16 cellular contexts compared by ENCODE assay signal in the genomic region with DNA sequence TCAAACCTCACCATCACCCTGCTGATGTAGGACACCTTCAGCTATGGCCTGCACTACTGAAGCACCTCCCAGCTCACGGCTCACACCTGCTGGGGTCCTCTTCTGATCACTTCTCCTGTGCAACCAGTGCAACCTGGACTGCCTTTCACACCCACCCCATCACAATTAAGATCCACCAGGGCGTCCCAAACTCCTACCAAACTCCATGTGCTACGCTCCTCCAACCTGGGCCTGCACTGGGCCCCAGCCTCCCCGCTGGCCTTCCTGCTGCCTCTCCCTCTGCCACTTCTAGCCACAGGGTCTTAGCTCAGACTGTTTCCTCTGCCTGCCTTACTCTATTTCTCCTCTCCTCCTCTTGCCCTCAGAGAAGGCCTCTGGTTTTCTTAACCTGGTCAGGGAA. TPM values are rescaled to one million over a fixed set of nuclear protein-coding genes. Genes with fewer than 3 reads are reported as not detected.
DNase-seq lines count a peak whose midpoint lies in the region; ATAC-seq, FAIRE-seq and TF ChIP-seq lines count a peak whose summit lies in the region.
"Had no signal": no experiment of that assay in that cellular context is flagged by ENCODE, and none has a peak within 500 bp of the region (broad histone marks: within the 10 kb centered on the region; RNA-seq: fewer than 3 reads in every experiment).

No MANE protein-coding gene starts in this region.

- POLR2A ChIA-PET in HepG2 (lab: Yijun Ruan, JAX) = no interaction called here

- H3K4me3 Mint-ChIP-seq in natural killer cell (no peak overlapping the region), type B pancreatic cell (no peak overlapping the region)
- no peak overlapping the region for H3K4me3 Mint-ChIP-seq in natural killer cell treated with Interleukin-12 subunit alpha and Interleukin-12 subunit beta and Interleukin-15 and Interleukin-18, amount 100 ng/mL, for 72 hours
- H3K4me3 Mint-ChIP-seq in activated T-helper 1 cell treated with anti-CD3 and anti-CD28 coated beads, Interleukin-12 subunit alpha, Interleukin-12 subunit beta, Interleukin-2, Interleukin-4 antibody, amounts not matched to agents 30 ng/mL and 10 ng/mL and 1 ng/mL, durations not matched to agents 14 hours and 24 hours and 36 hours = no peak overlapping the region
- H3K4me3 Mint-ChIP-seq: T-cell had no signal

- no peak overlapping the region for H2AFZ ChIP-seq in HepG2 (ENCODE audit: low read length)

- H3K9me3 Mint-ChIP-seq in natural killer cell (no peaks in the 10 kb centered on the region), type B pancreatic cell (no peaks in the 10 kb centered on the region)
- no peaks in the 10 kb centered on the region for H3K9me3 Mint-ChIP-seq in natural killer cell treated with Interleukin-12 subunit alpha and Interleukin-12 subunit beta and Interleukin-15 and Interleukin-18, amount 100 ng/mL, for 72 hours
- no peaks in the 10 kb centered on the region for H3K9me3 Mint-ChIP-seq in activated T-helper 1 cell treated with anti-CD3 and anti-CD28 coated beads, Interleukin-12 subunit alpha, Interleukin-12 subunit beta, Interleukin-2, Interleukin-4 antibody, amounts not matched to agents 30 ng/mL and 10 ng/mL and 1 ng/mL, durations not matched to agents 14 hours and 24 hours and 36 hours
- H3K9me3 Mint-ChIP-seq: IgD-negative memory B cell, T-cell had no signal

- peak overlapping the region; percentile 21 to 54 for H3K27ac Mint-ChIP-seq in natural killer cell
- H3K27ac Mint-ChIP-seq in natural killer cell treated with Interleukin-12 subunit alpha and Interleukin-12 subunit beta and Interleukin-15 and Interleukin-18, amount 100 ng/mL, for 72 hours = peak overlapping the region in 1 of 2 donors; percentile 4
- peak overlapping the region; percentile 2 for H3K27ac Mint-ChIP-seq in activated T-helper 1 cell treated with anti-CD3 and anti-CD28 coated beads, Interleukin-12 subunit alpha, Interleukin-12 subunit beta, Interleukin-2, Interleukin-4 antibody, amounts not matched to agents 30 ng/mL and 10 ng/mL and 1 ng/mL, durations not matched to agents 14 hours and 24 hours and 36 hours
- H3K27ac Mint-ChIP-seq in type B pancreatic cell = peak overlapping the region; percentile 88

- no peak overlapping the region for H3K4me3 ChIP-seq in HepG2 (replicated peaks in 1 of 3; ENCODE audit: insufficient read depth in 1 of 3, low read depth in 2 of 3, low read length in 3 of 3)
- H3K4me3 ChIP-seq: coronary artery, HAP-1, right lobe of liver, vagina had no signal

- H3K27ac ChIP-seq in HepG2 (ENCODE audit: extremely low read length, insufficient read depth, low read length) = no peak overlapping the region
- H3K27ac ChIP-seq: brain microvascular endothelial cell, right lobe of liver, vagina had no signal

- no peak overlapping the region for H3K9ac ChIP-seq in HepG2 (ENCODE audit: insufficient read depth, low read depth, low read length)

- H3K4me1 Mint-ChIP-seq in natural killer cell (peaks cover 30% of the 10 kb centered on the region in 2 donors), type B pancreatic cell (ENCODE audit: unreplicated experiment) (peaks cover 33% of the 10 kb centered on the region)
- peaks cover 30 to 36% of the 10 kb centered on the region in 2 donors for H3K4me1 Mint-ChIP-seq in natural killer cell treated with Interleukin-12 subunit alpha and Interleukin-12 subunit beta and Interleukin-15 and Interleukin-18, amount 100 ng/mL, for 72 hours (ENCODE audit: low read depth in 2 of 2)
- H3K4me1 Mint-ChIP-seq in activated T-helper 1 cell treated with anti-CD3 and anti-CD28 coated beads, Interleukin-12 subunit alpha, Interleukin-12 subunit beta, Interleukin-2, Interleukin-4 antibody, amounts not matched to agents 30 ng/mL and 10 ng/mL and 1 ng/mL, durations not matched to agents 14 hours and 24 hours and 36 hours (ENCODE audit: low read depth) = peaks cover 36% of the 10 kb centered on the region

- H3K36me3 Mint-ChIP-seq in natural killer cell (peaks cover 10% of the 10 kb centered on the region), type B pancreatic cell (peaks cover 24% of the 10 kb centered on the region)
- peaks cover 23% of the 10 kb centered on the region for H3K36me3 Mint-ChIP-seq in natural killer cell treated with Interleukin-12 subunit alpha and Interleukin-12 subunit beta and Interleukin-15 and Interleukin-18, amount 100 ng/mL, for 72 hours
- H3K36me3 Mint-ChIP-seq in activated T-helper 1 cell treated with anti-CD3 and anti-CD28 coated beads, Interleukin-12 subunit alpha, Interleukin-12 subunit beta, Interleukin-2, Interleukin-4 antibody, amounts not matched to agents 30 ng/mL and 10 ng/mL and 1 ng/mL, durations not matched to agents 14 hours and 24 hours and 36 hours (ENCODE audit: low read depth) = peaks cover 33% of the 10 kb centered on the region

- WGBS in HepG2 (ENCODE audit: low lambda C conversion rate) = 96% methylated on average over 4 of the region's 4 CpGs

- no peaks in the 10 kb centered on the region for H3K79me2 ChIP-seq in HepG2 (ENCODE audit: insufficient read depth, low read length)

- no peak overlapping the region for H3K4me2 ChIP-seq in HepG2 (ENCODE audit: low read depth, low read length)

- DNase-seq in natural killer cell (no peak), HepG2 (ENCODE audit: low spot score) (no peak), type B pancreatic cell (ENCODE audit: extremely low spot score, unreplicated experiment) (no peak), NCI-H2081 (lab: John Stamatoyannopoulos, UW) (no peak)
- DNase-seq in natural killer cell treated with Interleukin-12 subunit alpha and Interleukin-12 subunit beta and Interleukin-15 and Interleukin-18, amount 100 ng/mL, for 72 hours (ENCODE audit: low spot score) = no peak
- DNase-seq in activated T-helper 1 cell treated with anti-CD3 and anti-CD28 coated beads, Interleukin-12 subunit alpha, Interleukin-12 subunit beta, Interleukin-2, Interleukin-4 antibody, amounts not matched to agents 30 ng/mL and 10 ng/mL and 1 ng/mL, durations not matched to agents 14 hours and 24 hours and 36 hours (ENCODE audit: low spot score) = no peak
- DNase-seq: NCI-H1930 had no signal

- no peaks in the 10 kb centered on the region; the same call in 1 of the 2 replicates for H4K20me1 ChIP-seq in HepG2 (ENCODE audit: insufficient read depth, low read length)

- no peak for TF ChIP-seq POLR2A in HepG2 (IDR thresholded peaks at IDR 0.05; ENCODE audit: insufficient read depth in 1 of 2, low read depth in 2 of 2, low read length in 2 of 2)

- ATAC-seq in natural killer cell (no peak), HepG2 (peak; percentile 36), HG02840 (IDR thresholded peaks at IDR 0.05; ENCODE audit: low FRiP score, unreplicated experiment) (no peak), GM21515 (IDR thresholded peaks at IDR 0.05; ENCODE audit: unreplicated experiment) (no peak)
- no peak for ATAC-seq in natural killer cell treated with Interleukin-12 subunit alpha and Interleukin-12 subunit beta and Interleukin-15 and Interleukin-18, amount 100 ng/mL, for 72 hours

- intact Hi-C loops in natural killer cell (cut with micrococcal nuclease) = loop anchor here (10.0 kb wide), 1 partner anchor 288 kb away; no protein-coding TSS in a partner anchor
- intact Hi-C loops in activated T-helper 1 cell treated with anti-CD3 and anti-CD28 coated beads, Interleukin-12 subunit alpha, Interleukin-12 subunit beta, Interleukin-2, Interleukin-4 antibody, amounts not matched to agents 30 ng/mL and 10 ng/mL and 1 ng/mL, durations not matched to agents 14 hours and 24 hours and 36 hours (cut with micrococcal nuclease) = loop anchor here (1.0 kb wide), 1 partner anchor 289 kb away; no protein-coding TSS in a partner anchor
- intact Hi-C loops in HepG2 (cut with micrococcal nuclease; ENCODE audit: unreplicated experiment) = loop anchor here (5.0 kb wide), 1 partner anchor 130 kb away; no protein-coding TSS in a partner anchor

- H3K27me3 ChIP-seq in HepG2 (ENCODE audit: control insufficient read depth in 1 of 2, insufficient read depth in 2 of 2, low read length in 2 of 2) = no peaks in the 10 kb centered on the region
- H3K27me3 ChIP-seq: brain microvascular endothelial cell, right lobe of liver, vagina had no signal

- TF ChIP-seq EP300 in HepG2 (IDR thresholded peaks at IDR 0.05; ENCODE audit: low read depth in 2 of 2, low read length in 2 of 2) (no peak), HepG2 (CRISPR knock-in tag; IDR thresholded peaks at IDR 0.05; ENCODE audit: borderline replicate concordance) (no peak)

- TF ChIP-seq RAD21 in HepG2 (CRISPR knock-in tag; IDR thresholded peaks at IDR 0.05) = no peak

- in situ Hi-C loops in HepG2 (cut with HindIII; ENCODE audit: extremely low pct_ligation_motif_present, low pct_unique_long_range_greater_than_20kb) = loop anchor here (10.0 kb wide), 1 partner anchor 412 kb away; no protein-coding TSS in a partner anchor

- peaks cover 6 to 19% of the 10 kb centered on the region in 2 experiments; a peak in 4 of 5 replicates for H3K36me3 ChIP-seq in HepG2 (replicated peaks in 1 of 2; ENCODE audit: control insufficient read depth in 1 of 2, insufficient read depth in 2 of 2, low read length in 2 of 2)

- no peaks in the 10 kb centered on the region for H3K9me3 ChIP-seq in HepG2 (ENCODE audit: low read length)
- H3K9me3 ChIP-seq: HAP-1, right lobe of liver, vagina had no signal

- no peak for FAIRE-seq in HepG2 (lab: Jason Lieb, UNC)

- TF ChIP-seq CTCF in natural killer cell (IDR thresholded peaks at IDR 0.05) = no peak
- no peak for TF ChIP-seq CTCF in HepG2 (CRISPR knock-in tag; IDR thresholded peaks at IDR 0.05)
- no peak for TF ChIP-seq CTCF in type B pancreatic cell (conservative IDR thresholded peaks at IDR 0.05)

- H3K27me3 Mint-ChIP-seq in natural killer cell (ENCODE audit: low read depth in 2 of 2) = no peaks in the 10 kb centered on the region
- no peaks in the 10 kb centered on the region for H3K27me3 Mint-ChIP-seq in natural killer cell treated with Interleukin-12 subunit alpha and Interleukin-12 subunit beta and Interleukin-15 and Interleukin-18, amount 100 ng/mL, for 72 hours
- H3K27me3 Mint-ChIP-seq in activated T-helper 1 cell treated with anti-CD3 and anti-CD28 coated beads, Interleukin-12 subunit alpha, Interleukin-12 subunit beta, Interleukin-2, Interleukin-4 antibody, amounts not matched to agents 30 ng/mL and 10 ng/mL and 1 ng/mL, durations not matched to agents 14 hours and 24 hours and 36 hours (ENCODE audit: insufficient read depth) = no peaks in the 10 kb centered on the region
- no peaks in the 10 kb centered on the region for H3K27me3 Mint-ChIP-seq in type B pancreatic cell
- H3K27me3 Mint-ChIP-seq: IgD-negative memory B cell, T-cell had no signal

- CTCF ChIA-PET in HepG2 (lab: Yijun Ruan, JAX; ENCODE audit: low intra/inter-chr PET ratio, low total read pairs) = interaction anchor here (1.6 kb wide), 1 partner anchor 289 kb away, joined by 6 read pairs; no protein-coding TSS in a partner anchor

- no peaks in the 10 kb centered on the region for H3K4me1 ChIP-seq in HepG2 (ENCODE audit: insufficient read depth, low read length)
- H3K4me1 ChIP-seq: HAP-1, right lobe of liver had no signal

- no TSS peak for BruUV-seq in HepG2 (replicated peaks; lab: Mats Ljungman, UMichigan)

RNA-seq across cellular contexts. Expression of gene MESD, which starts 12.8 kb away (rescaled TPM):
- total RNA-seq in natural killer cell (10 to 100 TPM; 14.7 to 26.0 (median 24.5) TPM), HepG2 (2016; rRNA removed; fragmentation: Illumina TruSeq; extraction: Trizol) (24.9 and 46.2 TPM in 2 replicates), type B pancreatic cell (ENCODE audit: low replicate concordance) (30.7 and 36.6 TPM in 2 replicates)
- total RNA-seq in natural killer cell treated with Interleukin-12 subunit alpha and Interleukin-12 subunit beta and Interleukin-15 and Interleukin-18, amount 100 ng/mL, for 72 hours = 10 to 100 TPM; 33.7 to 35.6 TPM
- 29.5 and 30.2 TPM in 2 replicates for total RNA-seq in activated T-helper 1 cell treated with anti-CD3 and anti-CD28 coated beads, Interleukin-12 subunit alpha, Interleukin-12 subunit beta, Interleukin-2, Interleukin-4 antibody, amounts not matched to agents 30 ng/mL and 10 ng/mL and 1 ng/mL, durations not matched to agents 14 hours and 24 hours and 36 hours
- total RNA-seq in HepG2 (2016; cell fraction: cytosol; rRNA removed; fragmentation: Illumina TruSeq; extraction: Trizol; ENCODE audit: low read depth) = 6.0 and 7.2 TPM in 2 replicates
- 24.0 and 45.8 TPM in 2 replicates for total RNA-seq in HepG2 (2016; cell fraction: insoluble cytoplasmic fraction; rRNA removed; fragmentation: Illumina TruSeq; extraction: Trizol)
- 11.5 and 12.8 TPM in 2 replicates for total RNA-seq in HepG2 (2016; cell fraction: membrane; rRNA removed; fragmentation: Illumina TruSeq; extraction: Trizol)
- total RNA-seq in HepG2 (2016; cell fraction: nucleus; rRNA removed; fragmentation: Illumina TruSeq; extraction: Trizol) = 41.1 and 48.6 TPM in 2 replicates
- polyA plus RNA-seq in HepG2 (2011; rRNA removed) = 15.6 and 18.0 TPM in 2 replicates
- 13.8 and 19.5 TPM in 2 replicates for polyA plus RNA-seq in HepG2 (2011; cell fraction: cytosol; rRNA removed)
- polyA plus RNA-seq in HepG2 (2011; cell fraction: nucleus; rRNA removed) = 8.5 and 10.8 TPM in 2 replicates
- polyA plus RNA-seq in HepG2 (2012) = 29.6 and 30.4 TPM in 2 replicates
- 4.9 and 5.0 TPM in 2 replicates for polyA plus RNA-seq in HepG2 (2016; cell fraction: cytosol; fragmentation: Illumina TruSeq; extraction: Trizol; ENCODE audit: low read depth)
- polyA plus RNA-seq in HepG2 (2016; cell fraction: insoluble cytoplasmic fraction; fragmentation: Illumina TruSeq; extraction: Trizol; ENCODE audit: low read depth) = 28.6 and 28.9 TPM in 2 replicates
- 9.0 and 9.2 TPM in 2 replicates for polyA plus RNA-seq in HepG2 (2016; cell fraction: membrane; fragmentation: Illumina TruSeq; extraction: Trizol; ENCODE audit: low read depth)
- 72.4 and 79.7 TPM in 2 replicates for polyA plus RNA-seq in HepG2 (2016; cell fraction: nucleus; fragmentation: Illumina TruSeq; extraction: Trizol; ENCODE audit: insufficient read depth, low read depth)
- polyA minus RNA-seq in HepG2 (2011; rRNA and poly(A)+ RNA removed; ENCODE audit: low replicate concordance) = 9.9 and 11.1 TPM in 2 replicates
- 14.4 and 18.5 TPM in 2 replicates for polyA minus RNA-seq in HepG2 (2011; cell fraction: cytosol; rRNA and poly(A)+ RNA removed)
- 20.6 and 20.8 TPM in 2 replicates for polyA minus RNA-seq in HepG2 (2011; cell fraction: nucleus; rRNA and poly(A)+ RNA removed)

RNA-seq across cellular contexts. Expression of gene TLNRD1, which starts 23.9 kb away (rescaled TPM):
- total RNA-seq in natural killer cell (10 to 100 TPM; 13.4 to 19.6 (median 17.5) TPM), HepG2 (2016; rRNA removed; fragmentation: Illumina TruSeq; extraction: Trizol) (4.6 and 5.3 TPM in 2 replicates), type B pancreatic cell (ENCODE audit: low replicate concordance) (16.7 and 20.1 TPM in 2 replicates)
- 10 to 100 TPM; 31.8 to 40.7 TPM for total RNA-seq in natural killer cell treated with Interleukin-12 subunit alpha and Interleukin-12 subunit beta and Interleukin-15 and Interleukin-18, amount 100 ng/mL, for 72 hours
- 30.2 and 30.8 TPM in 2 replicates for total RNA-seq in activated T-helper 1 cell treated with anti-CD3 and anti-CD28 coated beads, Interleukin-12 subunit alpha, Interleukin-12 subunit beta, Interleukin-2, Interleukin-4 antibody, amounts not matched to agents 30 ng/mL and 10 ng/mL and 1 ng/mL, durations not matched to agents 14 hours and 24 hours and 36 hours
- total RNA-seq in HepG2 (2016; cell fraction: cytosol; rRNA removed; fragmentation: Illumina TruSeq; extraction: Trizol; ENCODE audit: low read depth) = 0.81 and 0.88 TPM in 2 replicates
- 3.8 and 5.0 TPM in 2 replicates for total RNA-seq in HepG2 (2016; cell fraction: insoluble cytoplasmic fraction; rRNA removed; fragmentation: Illumina TruSeq; extraction: Trizol)
- 2.9 and 3.4 TPM in 2 replicates for total RNA-seq in HepG2 (2016; cell fraction: membrane; rRNA removed; fragmentation: Illumina TruSeq; extraction: Trizol)
- 4.2 and 4.3 TPM in 2 replicates for total RNA-seq in HepG2 (2016; cell fraction: nucleus; rRNA removed; fragmentation: Illumina TruSeq; extraction: Trizol)
- 3.4 and 4.7 TPM in 2 replicates for polyA plus RNA-seq in HepG2 (2011; rRNA removed)
- 3.7 and 6.6 TPM in 2 replicates for polyA plus RNA-seq in HepG2 (2011; cell fraction: cytosol; rRNA removed)
- 4.0 and 4.6 TPM in 2 replicates for polyA plus RNA-seq in HepG2 (2011; cell fraction: nucleus; rRNA removed)
- polyA plus RNA-seq in HepG2 (2012) = 3.5 and 4.5 TPM in 2 replicates
- polyA plus RNA-seq in HepG2 (2016; cell fraction: cytosol; fragmentation: Illumina TruSeq; extraction: Trizol; ENCODE audit: low read depth) = 0.63 and 0.80 TPM in 2 replicates
- polyA plus RNA-seq in HepG2 (2016; cell fraction: insoluble cytoplasmic fraction; fragmentation: Illumina TruSeq; extraction: Trizol; ENCODE audit: low read depth) = 6.0 and 6.7 TPM in 2 replicates
- 3.0 and 3.5 TPM in 2 replicates for polyA plus RNA-seq in HepG2 (2016; cell fraction: membrane; fragmentation: Illumina TruSeq; extraction: Trizol; ENCODE audit: low read depth)
- 5.2 and 5.5 TPM in 2 replicates for polyA plus RNA-seq in HepG2 (2016; cell fraction: nucleus; fragmentation: Illumina TruSeq; extraction: Trizol; ENCODE audit: insufficient read depth, low read depth)
- 8.0 and 12.3 TPM in 2 replicates for polyA minus RNA-seq in HepG2 (2011; rRNA and poly(A)+ RNA removed; ENCODE audit: low replicate concordance)
- polyA minus RNA-seq in HepG2 (2011; cell fraction: cytosol; rRNA and poly(A)+ RNA removed) = 6.8 and 6.9 TPM in 2 replicates
- 6.1 and 7.1 TPM in 2 replicates for polyA minus RNA-seq in HepG2 (2011; cell fraction: nucleus; rRNA and poly(A)+ RNA removed)
